ENCODE assay signal across 1 cellular context in the genomic region with DNA sequence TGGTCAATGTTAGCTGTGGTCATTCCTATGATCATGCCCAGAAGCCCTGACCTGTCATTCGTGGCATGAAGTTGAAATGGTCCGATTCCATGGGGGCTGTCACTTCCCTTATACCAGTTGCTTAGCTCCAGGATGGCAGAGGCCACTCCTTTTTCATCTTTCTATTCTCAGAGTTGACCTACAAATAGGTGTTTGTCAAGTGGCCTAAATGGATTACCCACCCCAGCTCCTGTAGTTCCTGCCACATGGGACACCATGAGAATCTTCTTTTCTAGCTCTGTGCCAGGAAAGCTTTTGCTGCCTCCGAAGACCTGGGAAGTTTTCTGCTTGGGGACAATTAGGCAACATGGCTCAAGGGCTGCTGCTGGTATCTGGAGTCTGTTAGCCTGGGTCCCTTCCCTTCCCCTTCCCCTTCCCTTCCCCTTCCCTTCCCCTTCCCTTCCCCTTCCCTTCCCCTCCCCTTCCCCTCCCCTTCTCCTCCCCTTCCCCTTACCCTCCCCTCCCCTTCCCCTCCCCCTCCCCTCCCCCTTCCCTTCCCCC.
TF ChIP-seq lines count a peak whose summit lies in the region.

No MANE protein-coding gene starts in this region.

TF ChIP-seq in HepG2, 621 proteins besides CTCF, POLR2A, EP300 and RAD21 (continued from another document):
- 0 out of 2 replicates have a peak, but pooled peaks have one; percentile 31 for TF ChIP-seq PCBP1 (IDR thresholded peaks at IDR 0.05; ENCODE audit: borderline replicate concordance, low read depth, low read length)
